8 cellular contexts compared by ENCODE assay signal in genomic region chr12:49974231-49974675, GRCh38. TPM values are rescaled to one million over a fixed set of nuclear protein-coding genes. Genes with fewer than 3 reads are reported as not detected.
DNase-seq lines count a peak whose midpoint lies in the region; ATAC-seq, FAIRE-seq and TF ChIP-seq lines count a peak whose summit lies in the region.

No MANE protein-coding gene starts in this region.

- RAD21 ChIA-PET in GM12878 (lab: Charles Lee; ENCODE audit: unreplicated experiment): interaction anchor here (1.0 kb wide), 1 partner anchor 65 kb away, joined by 3 read pairs; no protein-coding TSS in a partner anchor

- H4K20me1 ChIP-seq in Loucy (ENCODE audit: insufficient read depth, low read length, poor library complexity, severe bottlenecking) (no peaks in the 10 kb centered on the region), GM12878 (ENCODE audit: control insufficient read depth, insufficient read depth) (no peaks in the 10 kb centered on the region)

- 68% methylated on average over 15 of the region's 15 CpGs for WGBS in GM12878 (ENCODE audit: insufficient coverage, insufficient replicate concordance, low lambda C conversion rate, missing lambda C conversion rate)

- H3K36me3 ChIP-seq in Loucy (ENCODE audit: insufficient read depth, low read length): no peaks in the 10 kb centered on the region
- no peaks in the 10 kb centered on the region for H3K36me3 ChIP-seq in GM12878 (ENCODE audit: control insufficient read depth in 2 of 2, insufficient read depth in 2 of 2, low read length in 1 of 2)

- H3K9me3 ChIP-seq in Loucy (ENCODE audit: insufficient read depth, low read depth, low read length): no peaks in the 10 kb centered on the region
- H3K9me3 ChIP-seq in GM12878 (replicated peaks; ENCODE audit: control insufficient read depth, insufficient read depth, low read length): no peaks in the 10 kb centered on the region

- H3K27me3 ChIP-seq in Loucy (ENCODE audit: insufficient read depth, low read length, poor library complexity, severe bottlenecking) (no peaks in the 10 kb centered on the region), GM12878 (replicated peaks in 1 of 2; ENCODE audit: control insufficient read depth in 2 of 2, insufficient read depth in 2 of 2, low read length in 1 of 2) (peaks cover 0 to 1% of the 10 kb centered on the region in 2 experiments; a peak in 1 of 4 replicates)

- no peaks in the 10 kb centered on the region for H3K79me2 ChIP-seq in Loucy (ENCODE audit: insufficient read depth, low read length)
- no peaks in the 10 kb centered on the region for H3K79me2 ChIP-seq in GM12878 (ENCODE audit: control insufficient read depth, insufficient read depth, low read length)

- H2AFZ ChIP-seq in Loucy (ENCODE audit: low read length) (no peak overlapping the region), GM12878 (ENCODE audit: control insufficient read depth, low read depth, low read length) (no peak overlapping the region)

- SMC1A ChIA-PET in GM12878 (lab: Charles Lee; ENCODE audit: uncharacterized antibody, unreplicated experiment): no interaction called here

- CTCF ChIA-PET in GM12878 (lab: Yijun Ruan, JAX): interaction anchor here (0.8 to 1.6 kb wide), 2 partner anchors 8 to 101 kb away, joined by 3 to 4 read pairs; no protein-coding TSS in a partner anchor
- CTCF ChIA-PET in activated CD4-positive, alpha-beta memory T cell treated with anti-CD3 and anti-CD28 coated beads for 36 hours (lab: Charles Lee): interaction anchor here (0.8 to 1.2 kb wide), 2 partner anchors 29 to 65 kb away, joined by 3 to 4 read pairs; no protein-coding TSS in a partner anchor

- peaks cover 8% of the 10 kb centered on the region for H3K4me1 ChIP-seq in Loucy (ENCODE audit: insufficient read depth, low read length, poor library complexity, severe bottlenecking)
- H3K4me1 ChIP-seq in GM12878 (ENCODE audit: control insufficient read depth, insufficient read depth, low read length): no peaks in the 10 kb centered on the region

- H3K27ac ChIP-seq in GM12878 (ENCODE audit: control insufficient read depth, insufficient read depth): no peak overlapping the region
- H3K27ac ChIP-seq in substantia nigra (ENCODE audit: low read depth, low read length, poor library complexity, severe bottlenecking): peak overlapping the region; percentile 64

- no peaks in the 10 kb centered on the region for H3K9me3 Mint-ChIP-seq in activated CD4-positive, alpha-beta memory T cell treated with anti-CD3 and anti-CD28 coated beads for 36 hours

- H3F3A ChIP-seq in Loucy (ENCODE audit: low read depth): no peaks in the 10 kb centered on the region

- H3K4me2 ChIP-seq in Loucy (ENCODE audit: low read depth, low read length, poor library complexity, severe bottlenecking) (no peak overlapping the region), GM12878 (ENCODE audit: control insufficient read depth, insufficient read depth) (no peak overlapping the region)

- TF ChIP-seq CTCF in Loucy (conservative IDR thresholded peaks at IDR 0.05; ENCODE audit: low read length) (peak; percentile 20; the same call in 1 of the 2 replicates), GM12878 (IDR thresholded peaks at IDR 0.05 in 2 of 3, conservative IDR thresholded peaks at IDR 0.05 in 1 of 3; ENCODE audit: control insufficient read depth in 2 of 3, extremely low read depth in 1 of 3, insufficient read depth in 1 of 3, low read depth in 3 of 3, low read length in 3 of 3) (no peak), GM10266 (IDR thresholded peaks at IDR 0.05; ENCODE audit: control insufficient read depth, insufficient read depth, low read depth, missing control alignments) (no peak)

- no peaks in the 10 kb centered on the region for H3K4me1 Mint-ChIP-seq in activated CD4-positive, alpha-beta memory T cell treated with anti-CD3 and anti-CD28 coated beads for 36 hours (ENCODE audit: low read depth)

- ATAC-seq in GM12878 (peak; percentile 39), GM19395 (IDR thresholded peaks at IDR 0.05; ENCODE audit: unreplicated experiment) (no peak), GM18511 (IDR thresholded peaks at IDR 0.05; ENCODE audit: unreplicated experiment) (no peak)

- no peak for FAIRE-seq in GM12878 (lab: Jason Lieb, UNC)

- intact Hi-C loops in GM12878 (cut with micrococcal nuclease; ENCODE audit: unreplicated experiment): no loop called here
- intact Hi-C loops in activated CD4-positive, alpha-beta memory T cell treated with anti-CD3 and anti-CD28 coated beads for 36 hours (cut with micrococcal nuclease): no loop called here

- no peak for DNase-seq in GM12878 (ENCODE audit: low read depth, low spot score)
- DNase-seq in iPS-NIHi7 (ENCODE audit: extremely low spot score): peak; percentile 52
- DNase-seq in substantia nigra (lab: John Stamatoyannopoulos, UW): peak in 48 of 49 donors; percentile 41 to 94 (median 77)
- DNase-seq in GM10266 (ENCODE audit: extremely low spot score): no peak
- DNase-seq in activated CD4-positive, alpha-beta memory T cell treated with anti-CD3 and anti-CD28 coated beads for 36 hours: no peak

- no peaks in the 10 kb centered on the region for H3K27me3 Mint-ChIP-seq in activated CD4-positive, alpha-beta memory T cell treated with anti-CD3 and anti-CD28 coated beads for 36 hours

- H3K36me3 Mint-ChIP-seq in activated CD4-positive, alpha-beta memory T cell treated with anti-CD3 and anti-CD28 coated beads for 36 hours: no peaks in the 10 kb centered on the region

- no peak for TF ChIP-seq POLR2A in GM12878 (IDR thresholded peaks at IDR 0.05; ENCODE audit: low read depth, low read length)

- no peak for TF ChIP-seq EP300 in GM12878 (IDR thresholded peaks at IDR 0.05; ENCODE audit: borderline replicate concordance in 1 of 2, control insufficient read depth in 1 of 2, low read depth in 2 of 2, low read length in 2 of 2)

- no peaks in the 10 kb centered on the region for H3K9me2 ChIP-seq in Loucy (replicated peaks; ENCODE audit: low read depth, low read length)

- H3K27ac Mint-ChIP-seq in activated CD4-positive, alpha-beta memory T cell treated with anti-CD3 and anti-CD28 coated beads for 36 hours: no peak overlapping the region

- no peak for TF ChIP-seq RAD21 in GM12878 (IDR thresholded peaks at IDR 0.05; ENCODE audit: insufficient read depth, low read depth, low read length)

- no peak overlapping the region for H3K4me3 Mint-ChIP-seq in activated CD4-positive, alpha-beta memory T cell treated with anti-CD3 and anti-CD28 coated beads for 36 hours

- no peak overlapping the region for H3K9ac ChIP-seq in Loucy (ENCODE audit: low read depth, low read length, poor library complexity, severe bottlenecking)
- H3K9ac ChIP-seq in GM12878 (ENCODE audit: control insufficient read depth, insufficient read depth, low read length): no peak overlapping the region

- no TSS peak for BruUV-seq in GM12878 (replicated peaks; lab: Mats Ljungman, UMichigan)

- POLR2A ChIA-PET in GM12878 (lab: Charles Lee): no interaction called here
- POLR2A ChIA-PET in activated CD4-positive, alpha-beta memory T cell treated with anti-CD3 and anti-CD28 coated beads for 36 hours (lab: Charles Lee): no interaction called here

- in situ Hi-C loops in GM12878 (cut with MboI): loop anchor here (5.0 kb wide), 1 partner anchor 93 kb away; no protein-coding TSS in a partner anchor

- H3K4me3 ChIP-seq in Loucy (ENCODE audit: low read length, poor library complexity, severe bottlenecking) (no peak overlapping the region), GM12878 (no peak overlapping the region)

RNA-seq across cellular contexts. Expression of gene AQP6, which starts 1.5 kb away (rescaled TPM):
- not detected in 2 replicates for total RNA-seq in GM12878 (2013; cell fraction: nucleolus; rRNA removed)
- not detected in 2 replicates for total RNA-seq in GM12878 (2014; rRNA removed)
- not detected in 2 replicates for total RNA-seq in GM12878 (2014; rRNA removed; fragmentation: Illumina TruSeq; extraction: Trizol)
- total RNA-seq in GM12878 (2021): not detected in 2 replicates
- not detected for polyA plus RNA-seq in GM12878 (2011; ENCODE audit: low read depth)
- polyA plus RNA-seq in GM12878 (2011; rRNA removed): not detected in 2 replicates
- polyA plus RNA-seq in GM12878 (2011; cell fraction: cytosol; rRNA removed): not detected in 2 replicates
- not detected in 2 replicates for polyA plus RNA-seq in GM12878 (2011; cell fraction: nucleus; rRNA removed)
- not detected in 2 replicates for polyA plus RNA-seq in GM12878 (2012)
- polyA plus RNA-seq in GM12878 (2014; fragmentation: Illumina TruSeq; extraction: Trizol): not detected in 2 replicates
- not detected for polyA plus RNA-seq in GM12878 (2014; fragmentation: Nextera tagmentation; extraction: Ambion mirVana)
- not detected in 2 replicates for polyA plus RNA-seq in GM12878 (2014; rRNA removed)
- polyA plus RNA-seq in GM12878 (2016; fragmentation: Nextera tagmentation; extraction: Ambion mirVana): not detected
- polyA minus RNA-seq in GM12878 (2011; rRNA and poly(A)+ RNA removed): not detected in 2 replicates
- polyA minus RNA-seq in GM12878 (2011; cell fraction: cytosol; rRNA and poly(A)+ RNA removed): not detected in 2 replicates
- polyA minus RNA-seq in GM12878 (2011; cell fraction: nucleus; rRNA and poly(A)+ RNA removed): not detected in 2 replicates
- not detected for total RNA-seq in activated CD4-positive, alpha-beta memory T cell treated with anti-CD3 and anti-CD28 coated beads for 36 hours

RNA-seq across cellular contexts. Expression of gene AQP5, which starts 12.6 kb away (rescaled TPM):
- total RNA-seq in GM12878 (2013; cell fraction: nucleolus; rRNA removed): not detected in 2 replicates
- total RNA-seq in GM12878 (2014; rRNA removed): not detected in 2 replicates
- not detected in 2 replicates for total RNA-seq in GM12878 (2014; rRNA removed; fragmentation: Illumina TruSeq; extraction: Trizol)
- not detected in 2 replicates for total RNA-seq in GM12878 (2021)
- polyA plus RNA-seq in GM12878 (2011; ENCODE audit: low read depth): not detected
- not detected in 2 replicates for polyA plus RNA-seq in GM12878 (2011; rRNA removed)
- polyA plus RNA-seq in GM12878 (2011; cell fraction: cytosol; rRNA removed): not detected in 2 replicates
- polyA plus RNA-seq in GM12878 (2011; cell fraction: nucleus; rRNA removed): not detected in 2 replicates
- polyA plus RNA-seq in GM12878 (2012): not detected in 2 replicates
- not detected in 2 replicates for polyA plus RNA-seq in GM12878 (2014; fragmentation: Illumina TruSeq; extraction: Trizol)
- not detected for polyA plus RNA-seq in GM12878 (2014; fragmentation: Nextera tagmentation; extraction: Ambion mirVana)
- polyA plus RNA-seq in GM12878 (2014; rRNA removed): not detected in 2 replicates
- not detected for polyA plus RNA-seq in GM12878 (2016; fragmentation: Nextera tagmentation; extraction: Ambion mirVana)
- not detected in 2 replicates for polyA minus RNA-seq in GM12878 (2011; rRNA and poly(A)+ RNA removed)
- not detected in 2 replicates for polyA minus RNA-seq in GM12878 (2011; cell fraction: cytosol; rRNA and poly(A)+ RNA removed)
- polyA minus RNA-seq in GM12878 (2011; cell fraction: nucleus; rRNA and poly(A)+ RNA removed): not detected in 2 replicates
- not detected for total RNA-seq in activated CD4-positive, alpha-beta memory T cell treated with anti-CD3 and anti-CD28 coated beads for 36 hours

RNA-seq across cellular contexts. Expression of gene AQP2, which starts 23.7 kb away (rescaled TPM):
- not detected in 2 replicates for total RNA-seq in GM12878 (2013; cell fraction: nucleolus; rRNA removed)
- total RNA-seq in GM12878 (2014; rRNA removed): not detected in 2 replicates
- not detected in 2 replicates for total RNA-seq in GM12878 (2014; rRNA removed; fragmentation: Illumina TruSeq; extraction: Trizol)
- not detected in 2 replicates for total RNA-seq in GM12878 (2021)
- polyA plus RNA-seq in GM12878 (2011; ENCODE audit: low read depth): not detected
- not detected in 2 replicates for polyA plus RNA-seq in GM12878 (2011; rRNA removed)
- not detected in 2 replicates for polyA plus RNA-seq in GM12878 (2011; cell fraction: cytosol; rRNA removed)
- polyA plus RNA-seq in GM12878 (2011; cell fraction: nucleus; rRNA removed): not detected in 2 replicates
- polyA plus RNA-seq in GM12878 (2012): not detected in 2 replicates
- not detected in 2 replicates for polyA plus RNA-seq in GM12878 (2014; fragmentation: Illumina TruSeq; extraction: Trizol)
- polyA plus RNA-seq in GM12878 (2014; fragmentation: Nextera tagmentation; extraction: Ambion mirVana): not detected
- polyA plus RNA-seq in GM12878 (2014; rRNA removed): not detected in 2 replicates
- not detected for polyA plus RNA-seq in GM12878 (2016; fragmentation: Nextera tagmentation; extraction: Ambion mirVana)
- not detected in 2 replicates for polyA minus RNA-seq in GM12878 (2011; rRNA and poly(A)+ RNA removed)
- polyA minus RNA-seq in GM12878 (2011; cell fraction: cytosol; rRNA and poly(A)+ RNA removed): not detected in 2 replicates
- polyA minus RNA-seq in GM12878 (2011; cell fraction: nucleus; rRNA and poly(A)+ RNA removed): not detected in 2 replicates
- not detected for total RNA-seq in activated CD4-positive, alpha-beta memory T cell treated with anti-CD3 and anti-CD28 coated beads for 36 hours

RNA-seq across cellular contexts. Expression of gene RACGAP1, which starts 51.0 kb away (rescaled TPM):
- 34.4 and 36.1 TPM in 2 replicates for total RNA-seq in GM12878 (2013; cell fraction: nucleolus; rRNA removed)
- total RNA-seq in GM12878 (2014; rRNA removed) (68.3 and 76.5 TPM in 2 replicates), GM12878 (2014; rRNA removed; fragmentation: Illumina TruSeq; extraction: Trizol) (74.2 and 75.9 TPM in 2 replicates), GM12878 (2021) (87.9 and 95.5 TPM in 2 replicates)
- 35.7 TPM for polyA plus RNA-seq in GM12878 (2011; ENCODE audit: low read depth)
- polyA plus RNA-seq in GM12878 (2011; rRNA removed) (86.0 and 113 TPM in 2 replicates), GM12878 (2014; fragmentation: Illumina TruSeq; extraction: Trizol) (82.0 and 93.1 TPM in 2 replicates), GM12878 (2014; fragmentation: Nextera tagmentation; extraction: Ambion mirVana) (10 to 100 TPM; 32.4 to 40.7 TPM), GM12878 (2014; rRNA removed) (47.3 and 59.2 TPM in 2 replicates), GM12878 (2016; fragmentation: Nextera tagmentation; extraction: Ambion mirVana) (10 to 100 TPM; 78.2 TPM)
- polyA plus RNA-seq in GM12878 (2011; cell fraction: cytosol; rRNA removed): 63.5 and 77.2 TPM in 2 replicates
- 56.9 and 65.6 TPM in 2 replicates for polyA plus RNA-seq in GM12878 (2011; cell fraction: nucleus; rRNA removed)
- 39.2 and 48.7 TPM in 2 replicates for polyA plus RNA-seq in GM12878 (2012)
- polyA minus RNA-seq in GM12878 (2011; rRNA and poly(A)+ RNA removed): 116 and 120 TPM in 2 replicates
- 34.5 and 45.3 TPM in 2 replicates for polyA minus RNA-seq in GM12878 (2011; cell fraction: cytosol; rRNA and poly(A)+ RNA removed)
- polyA minus RNA-seq in GM12878 (2011; cell fraction: nucleus; rRNA and poly(A)+ RNA removed): 26.7 and 32.1 TPM in 2 replicates
- total RNA-seq in activated CD4-positive, alpha-beta memory T cell treated with anti-CD3 and anti-CD28 coated beads for 36 hours: 100 to 1,000 TPM; 145 to 152 TPM

Comparison
In these comparisons a context has a peak if more than half of its experiments do, and no peak if none do; other contexts are left out.
1. DNase-seq: peak in iPS-NIHi7 (single experiment) and substantia nigra (48 of 49); none in GM12878 (single experiment), GM10266 (single experiment) and activated CD4-positive, alpha-beta memory T cell treated with anti-CD3 and anti-CD28 coated beads for 36 hours (single experiment).